Comparison of ENCODE assay signal across 26 cellular contexts in the genomic region with DNA sequence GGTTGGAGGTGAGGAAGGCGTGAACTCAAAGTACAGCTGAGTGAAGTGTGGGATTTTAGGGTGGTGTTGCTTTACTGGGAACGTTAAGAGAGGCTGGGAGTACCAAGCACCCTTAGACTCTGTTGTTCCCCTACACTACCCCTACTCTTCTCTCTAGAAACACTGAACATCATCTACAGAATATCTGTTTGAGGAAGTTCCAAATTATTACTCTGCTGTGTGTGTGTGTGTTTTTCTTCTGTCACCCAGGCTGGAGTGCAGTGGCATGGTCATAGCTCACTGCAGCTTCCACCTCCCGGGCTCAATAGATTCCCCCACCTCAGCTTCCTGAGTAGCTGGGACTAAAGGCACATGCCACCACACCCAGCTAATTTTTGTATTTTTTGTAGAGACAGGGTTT.
"Had no signal": no experiment of that assay in that cellular context is flagged by ENCODE, and none has a peak within 500 bp of the region (broad histone marks: within the 10 kb centered on the region; RNA-seq: fewer than 3 reads in every experiment).

No MANE protein-coding gene starts in this region.

- H3K27me3 ChIP-seq: upper lobe of left lung had no signal

- H3K36me3 ChIP-seq: heart right ventricle, thoracic aorta, upper lobe of left lung, WERI-Rb-1 had no signal

- H3K4me1 Mint-ChIP-seq: activated CD4-positive, alpha-beta T cell treated with anti-CD3 and anti-CD28 coated beads, Interleukin-2, amount 10 ng/mL, durations not matched to agents 7 days and 5 days had no signal

- H3K4me3 ChIP-seq: coronary artery, heart right ventricle, mucosa of descending colon, thoracic aorta, upper lobe of left lung had no signal

- H3K9me3 ChIP-seq: heart right ventricle, mucosa of descending colon, thoracic aorta, upper lobe of left lung had no signal

- DNase-seq: activated CD4-positive, alpha-beta T cell treated with anti-CD3 and anti-CD28 coated beads, Interleukin-2, amount 10 ng/mL, durations not matched to agents 7 days and 5 days; activated CD4-positive, CD25-positive, alpha-beta regulatory T cell treated with anti-CD3 and anti-CD28 coated beads, Interleukin-2, amount 50 U/mL, for 72 hours; activated CD8-positive, alpha-beta memory T cell treated with anti-CD3 and anti-CD28 coated beads, Interleukin-2, amount 10 ng/mL, durations not matched to agents 7 days and 5 days; activated CD8-positive, alpha-beta T cell treated with anti-CD3 and anti-CD28 coated beads for 36 hours; activated effector memory CD4-positive, alpha-beta T cell treated with anti-CD3 and anti-CD28 coated beads, Interleukin-2, amount 50 U/mL, for 16 hours; activated naive CD4-positive, alpha-beta T cell treated with anti-CD3 and anti-CD28 coated beads, Interleukin-2, amount 50 U/mL, for 16 hours; activated naive CD8-positive, alpha-beta T cell treated with anti-CD3 and anti-CD28 coated beads, Interleukin-2, amount 50 U/mL, for 24 hours; activated T-cell treated with anti-CD3 and anti-CD28 coated beads for 4 hours; cerebellar nuclear complex; heart right ventricle; islet precursor cell; left colon; mucosa of descending colon; naive thymus-derived CD4-positive, alpha-beta T cell; posterior cingulate gyrus; stimulated activated CD4-positive, alpha-beta T cell treated with anti-CD3 and anti-CD28 coated beads, Interleukin-4, amount 100 ng/mL, for 24 hours; stimulated activated naive CD4-positive, alpha-beta T cell treated with Interleukin-2 at 50 U/mL for 16 hours; upper lobe of left lung; WERI-Rb-1 had no signal

- ATAC-seq: activated CD8-positive, alpha-beta memory T cell treated with anti-CD3 and anti-CD28 coated beads, Interleukin-2, amount 10 ng/mL, durations not matched to agents 7 days and 5 days; activated CD8-positive, alpha-beta T cell treated with anti-CD3 and anti-CD28 coated beads for 36 hours; activated naive CD8-positive, alpha-beta T cell treated with anti-CD3 and anti-CD28 coated beads, Interleukin-2, amount 50 U/mL, for 24 hours; heart right ventricle; naive thymus-derived CD4-positive, alpha-beta T cell; sciatic nerve had no signal

- H3K27ac Mint-ChIP-seq: activated CD4-positive, alpha-beta T cell treated with anti-CD3 and anti-CD28 coated beads, Interleukin-2, amount 10 ng/mL, durations not matched to agents 7 days and 5 days; activated CD8-positive, alpha-beta memory T cell treated with anti-CD3 and anti-CD28 coated beads, Interleukin-2, amount 10 ng/mL, durations not matched to agents 7 days and 5 days; activated CD8-positive, alpha-beta T cell treated with anti-CD3 and anti-CD28 coated beads for 36 hours; activated naive CD8-positive, alpha-beta T cell treated with anti-CD3 and anti-CD28 coated beads, Interleukin-2, amount 50 U/mL, for 24 hours; naive thymus-derived CD4-positive, alpha-beta T cell; T-helper 2 cell treated with Interferon-gamma antibody and Interleukin-4, amounts not matched to agents 5 μg/mL and 100 μg/mL, for 36 hours had no signal

- H3K27ac ChIP-seq: coronary artery, epithelial cell of prostate, heart right ventricle, thoracic aorta, upper lobe of left lung, WERI-Rb-1 had no signal

- H3K4me3 Mint-ChIP-seq: activated CD4-positive, alpha-beta T cell treated with anti-CD3 and anti-CD28 coated beads, Interleukin-2, amount 10 ng/mL, durations not matched to agents 7 days and 5 days; activated CD8-positive, alpha-beta memory T cell treated with anti-CD3 and anti-CD28 coated beads, Interleukin-2, amount 10 ng/mL, durations not matched to agents 7 days and 5 days; activated CD8-positive, alpha-beta T cell treated with anti-CD3 and anti-CD28 coated beads for 36 hours; activated naive CD8-positive, alpha-beta T cell treated with anti-CD3 and anti-CD28 coated beads, Interleukin-2, amount 50 U/mL, for 24 hours; naive thymus-derived CD4-positive, alpha-beta T cell; neural crest cell; T-helper 2 cell treated with Interferon-gamma antibody and Interleukin-4, amounts not matched to agents 5 μg/mL and 100 μg/mL, for 36 hours had no signal

- H3K9me3 Mint-ChIP-seq: activated CD4-positive, alpha-beta T cell treated with anti-CD3 and anti-CD28 coated beads, Interleukin-2, amount 10 ng/mL, durations not matched to agents 7 days and 5 days; activated CD8-positive, alpha-beta T cell treated with anti-CD3 and anti-CD28 coated beads for 36 hours; activated naive CD8-positive, alpha-beta T cell treated with anti-CD3 and anti-CD28 coated beads, Interleukin-2, amount 50 U/mL, for 24 hours; neural crest cell; T-helper 2 cell treated with Interferon-gamma antibody and Interleukin-4, amounts not matched to agents 5 μg/mL and 100 μg/mL, for 36 hours had no signal

- H3K4me1 ChIP-seq: upper lobe of left lung had no signal

- H3K36me3 Mint-ChIP-seq: activated CD8-positive, alpha-beta memory T cell treated with anti-CD3 and anti-CD28 coated beads, Interleukin-2, amount 10 ng/mL, durations not matched to agents 7 days and 5 days had no signal

- FAIRE-seq: TTC549 had no signal
